Comparison of ENCODE assay signal across 8 cellular contexts in the genomic region with DNA sequence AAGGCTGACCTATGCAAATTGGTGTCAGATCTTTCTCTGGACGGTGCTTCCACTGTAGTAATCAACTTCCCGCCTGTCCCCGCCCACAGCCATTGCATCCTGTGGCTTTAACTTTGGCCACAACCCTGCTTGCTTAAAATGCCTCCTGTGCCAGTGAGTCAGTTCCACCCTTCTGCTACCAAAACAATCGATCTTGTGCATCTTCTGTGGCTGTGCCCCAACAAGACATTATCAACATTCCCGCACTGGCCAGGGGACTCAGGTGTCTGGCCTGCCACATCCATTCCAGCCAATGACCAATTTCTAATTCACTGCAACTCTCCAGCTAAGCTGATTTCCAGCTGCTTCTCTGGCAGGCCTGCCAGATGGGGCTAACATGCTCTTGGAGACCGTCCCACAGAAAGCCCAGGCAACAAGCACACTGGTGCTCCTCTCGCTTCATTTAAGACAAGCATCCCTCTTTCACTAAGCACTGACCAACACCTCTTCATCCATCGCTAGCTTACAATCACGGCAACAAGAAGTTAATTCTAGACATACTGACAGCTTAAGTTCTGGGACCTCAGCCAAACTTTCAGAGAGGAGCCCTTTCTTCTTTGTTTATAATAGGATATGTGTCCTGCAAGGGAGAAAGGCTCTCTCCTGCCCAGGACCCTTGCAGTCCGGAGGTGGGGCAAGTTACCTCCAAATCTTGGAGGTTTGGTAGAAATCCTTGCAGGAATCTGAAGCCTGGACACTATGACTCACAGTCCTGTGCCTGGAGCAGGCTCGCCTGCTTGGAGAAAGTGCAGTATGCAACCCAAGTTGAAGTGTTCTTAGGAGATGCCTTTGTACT.
DNase-seq lines count a peak whose midpoint lies in the region; ATAC-seq and TF ChIP-seq lines count a peak whose summit lies in the region.

No MANE protein-coding gene starts in this region.

- H3K36me3 ChIP-seq in brain microvascular endothelial cell (replicated peaks): no peaks in the 10 kb centered on the region

- DNase-seq in COR-L47 (lab: John Stamatoyannopoulos, UW) (peak; percentile 16), NCI-H1694 (lab: John Stamatoyannopoulos, UW) (peak; percentile 9), brain microvascular endothelial cell (peak; percentile 51), medulla oblongata (ENCODE audit: extremely low spot score) (peak; percentile 76), DMS53 treated with DMSO at 0.1 percent for 48 hours (lab: John Stamatoyannopoulos, UW; ENCODE audit: unreplicated experiment) (no peak), HuH-7.5 (ENCODE audit: low spot score) (no peak)

- peak overlapping the region; percentile 52 for H3K27ac ChIP-seq in brain microvascular endothelial cell

- in situ Hi-C loops in brain microvascular endothelial cell (cut with HindIII; ENCODE audit: low pct_ligation_motif_present, low sequenced_read_pairs): no loop called here

- no peak for ATAC-seq in GM18519 (IDR thresholded peaks at IDR 0.05; ENCODE audit: low FRiP score, unreplicated experiment)
- ATAC-seq in HG02759 (IDR thresholded peaks at IDR 0.05; ENCODE audit: unreplicated experiment): no peak

- no peaks in the 10 kb centered on the region for H3K27me3 ChIP-seq in brain microvascular endothelial cell (replicated peaks)

- no peak for TF ChIP-seq CTCF in brain microvascular endothelial cell (IDR thresholded peaks at IDR 0.05; ENCODE audit: low read depth, low read length, missing control alignments)

- H3K4me3 ChIP-seq in brain microvascular endothelial cell (ENCODE audit: low read depth, low read length): no peak overlapping the region

Comparison
In these comparisons a context has a peak if more than half of its experiments do, and no peak if none do; other contexts are left out.
1. DNase-seq: peak in COR-L47 (single experiment), NCI-H1694 (single experiment), brain microvascular endothelial cell (single experiment) and medulla oblongata (single experiment); none in DMS53 treated with DMSO at 0.1 percent for 48 hours (single experiment) and HuH-7.5 (single experiment).